In genomic region chr2:65232636-65233035, GRCh38 we compare ENCODE assay signal across 10 cellular contexts. TPM values are rescaled to one million over a fixed set of nuclear protein-coding genes. Genes with fewer than 3 reads are reported as not detected.
DNase-seq lines count a peak whose midpoint lies in the region; ATAC-seq and TF ChIP-seq lines count a peak whose summit lies in the region.
"Had no signal": no experiment of that assay in that cellular context is flagged by ENCODE, and none has a peak within 500 bp of the region (broad histone marks: within the 10 kb centered on the region; RNA-seq: fewer than 3 reads in every experiment).

No MANE protein-coding gene starts in this region.

- TF ChIP-seq CTCF in right atrium auricular region (IDR thresholded peaks at IDR 0.05), result no peak

- peaks cover 0 to 41% of the 10 kb centered on the region in 2 donors for H3K4me1 ChIP-seq in right atrium auricular region

- H3K4me3 ChIP-seq in right atrium auricular region, result no peak overlapping the region
- H3K4me3 ChIP-seq: lung, tibial nerve had no signal

- H3K4me3 Mint-ChIP-seq in T-helper 17 cell, result peak overlapping the region; percentile 67

- no peak overlapping the region for H3K27ac ChIP-seq in right atrium auricular region

- H3K9me3 ChIP-seq in T-helper 17 cell (ENCODE audit: control insufficient read depth, low read length, poor library complexity, severe bottlenecking), result no peaks in the 10 kb centered on the region
- H3K9me3 ChIP-seq in right atrium auricular region, result no peaks in the 10 kb centered on the region
- H3K9me3 ChIP-seq: tibial nerve had no signal

- no peaks in the 10 kb centered on the region for H3K36me3 ChIP-seq in right atrium auricular region
- H3K36me3 ChIP-seq: tibial nerve had no signal

- peak; percentile 50 for DNase-seq in AG08395 (ENCODE audit: low spot score)
- peak; percentile 13 for DNase-seq in H4 (ENCODE audit: low spot score)
- no peak for DNase-seq in T-helper 17 cell
- DNase-seq in foreskin melanocyte, result peak; percentile 39
- no peak for DNase-seq in right atrium auricular region (ENCODE audit: low spot score)
- no peak for DNase-seq in NCI-H1092 treated with DMSO at 0.1 percent for 48 hours (lab: John Stamatoyannopoulos, UW)
- DNase-seq in stimulated activated CD4-positive, alpha-beta T cell treated with anti-CD3 and anti-CD28 coated beads, Interleukin-15, amount 100 ng/mL, for 24 hours, result no peak

- H3K4me1 Mint-ChIP-seq in T-helper 17 cell, result peaks cover 30% of the 10 kb centered on the region

- H3K36me3 Mint-ChIP-seq in T-helper 17 cell (ENCODE audit: low read depth), result peaks cover 3% of the 10 kb centered on the region

- peak overlapping the region; percentile 86 for H3K27ac Mint-ChIP-seq in T-helper 17 cell

- H3K27me3 Mint-ChIP-seq in T-helper 17 cell, result no peaks in the 10 kb centered on the region

- ATAC-seq in T-helper 17 cell (peak; percentile 32), GM18498 (IDR thresholded peaks at IDR 0.05; ENCODE audit: unreplicated experiment) (no peak)

- no peaks in the 10 kb centered on the region for H3K27me3 ChIP-seq in right atrium auricular region
- H3K27me3 ChIP-seq: tibial nerve had no signal

RNA-seq across cellular contexts. Expression of gene ACTR2, which starts 5.0 kb away (rescaled TPM):
- 28.0 and 45.3 TPM in 2 replicates for total RNA-seq in H4 (2014; rRNA removed; shearing (Covaris generic))
- total RNA-seq in T-helper 17 cell (100 to 1,000 TPM; 220 to 243 TPM), right atrium auricular region (10 to 100 TPM; 41.2 to 45.5 TPM)

Comparison
In these comparisons a context has a peak if more than half of its experiments do, and no peak if none do; other contexts are left out.
1. DNase-seq: peak in AG08395 (single experiment), H4 (single experiment) and foreskin melanocyte (single experiment); none in T-helper 17 cell (0 of 3), right atrium auricular region (single experiment), NCI-H1092 treated with DMSO at 0.1 percent for 48 hours (single experiment) and stimulated activated CD4-positive, alpha-beta T cell treated with anti-CD3 and anti-CD28 coated beads, Interleukin-15, amount 100 ng/mL, for 24 hours (single experiment).